ENCODE assay signal across 16 cellular contexts in genomic region chr1:116971965-116972675, GRCh38. TPM values are rescaled to one million over a fixed set of nuclear protein-coding genes. Genes with fewer than 3 reads are reported as not detected.
DNase-seq lines count a peak whose midpoint lies in the region; ATAC-seq and TF ChIP-seq lines count a peak whose summit lies in the region.
"Had no signal": no experiment of that assay in that cellular context is flagged by ENCODE, and none has a peak within 500 bp of the region (broad histone marks: within the 10 kb centered on the region; RNA-seq: fewer than 3 reads in every experiment).

No MANE protein-coding gene starts in this region.

- ATAC-seq in left ventricle myocardium superior (peak; percentile 85), right lobe of liver (no peak)

- CTCF ChIA-PET in mammary epithelial cell (lab: Charles Lee; ENCODE audit: low non-redundant PET) = no interaction called here

- H2AFZ ChIP-seq in mammary epithelial cell (ENCODE audit: low read depth, low read length) = no peak overlapping the region

- WGBS in mammary epithelial cell (ENCODE audit: low coverage, missing lambda C conversion rate) = 61% methylated on average over 6 of the region's 6 CpGs
- whole genome bisulfite sequencing in suprapubic skin = 72% methylated on average over 6 of the region's 6 CpGs
- 96% methylated on average over 6 of the region's 6 CpGs; no CpG with 5 or more reads in 1 of the 2 experiments for WGBS in endodermal cell (ENCODE audit: insufficient coverage in 1 of 2, insufficient read length in 1 of 2), 2 experiments
- WGBS in right lobe of liver (ENCODE audit: insufficient coverage, low coverage, low lambda C conversion rate, missing lambda C conversion rate) = 93% methylated on average over 5 of the region's 6 CpGs

- H3K27ac ChIP-seq in SJCRH30 = peak overlapping the region; percentile 62
- peak overlapping the region; percentile 36 for H3K27ac ChIP-seq in mammary epithelial cell (ENCODE audit: insufficient read depth, low read depth, low read length)
- no peak overlapping the region for H3K27ac ChIP-seq in suprapubic skin
- no peak overlapping the region for H3K27ac ChIP-seq in endodermal cell (ENCODE audit: low read depth, low read length)
- no peak overlapping the region for H3K27ac ChIP-seq in right lobe of liver
- H3K27ac ChIP-seq: coronary artery, SJSA1 had no signal

- no peaks in the 10 kb centered on the region for H3K27me3 Mint-ChIP-seq in endodermal cell (ENCODE audit: insufficient read depth)

- TF ChIP-seq CTCF in mammary epithelial cell (conservative IDR thresholded peaks at IDR 0.05 in 1 of 2, IDR thresholded peaks at IDR 0.05 in 1 of 2; ENCODE audit: extremely low read depth in 1 of 2, insufficient read depth in 1 of 2, low read depth in 1 of 2, low read length in 2 of 2) (no peak), suprapubic skin (IDR thresholded peaks at IDR 0.05) (no peak), endodermal cell (conservative IDR thresholded peaks at IDR 0.05) (no peak), right lobe of liver (IDR thresholded peaks at IDR 0.05) (no peak)

- no peak overlapping the region for H3K9ac ChIP-seq in mammary epithelial cell (ENCODE audit: insufficient read depth, low read length)
- no peak overlapping the region for H3K9ac ChIP-seq in skeletal muscle satellite cell (ENCODE audit: low read depth, low read length)
- no peak overlapping the region for H3K9ac ChIP-seq in endodermal cell (ENCODE audit: extremely low read depth, low read length, poor library complexity, severe bottlenecking)

- no peaks in the 10 kb centered on the region for H3K4me1 Mint-ChIP-seq in endodermal cell

- peaks cover 67% of the 10 kb centered on the region for H3K36me3 Mint-ChIP-seq in endodermal cell (ENCODE audit: low read depth)

- TF ChIP-seq EP300 in suprapubic skin (IDR thresholded peaks at IDR 0.05) = no peak

- peaks cover 48% of the 10 kb centered on the region for H3K9me3 Mint-ChIP-seq in endodermal cell

- H3K27me3 ChIP-seq in SJCRH30 (no peaks in the 10 kb centered on the region), mammary epithelial cell (ENCODE audit: insufficient read depth, low read length) (no peaks in the 10 kb centered on the region), skeletal muscle satellite cell (ENCODE audit: control insufficient read depth, insufficient read depth, low read length) (no peaks in the 10 kb centered on the region), suprapubic skin (no peaks in the 10 kb centered on the region), endodermal cell (ENCODE audit: control insufficient read depth, insufficient read depth, low read length, poor library complexity, severe bottlenecking) (no peaks in the 10 kb centered on the region), right lobe of liver (no peaks in the 10 kb centered on the region)
- H3K27me3 ChIP-seq: SJSA1 had no signal

- H3K79me2 ChIP-seq in mammary epithelial cell (ENCODE audit: insufficient read depth, low read length) = peaks cover 36% of the 10 kb centered on the region

- peak overlapping the region; percentile 21 for H3K4me2 ChIP-seq in mammary epithelial cell (ENCODE audit: insufficient read depth, low read depth, low read length)
- peak overlapping the region; percentile 18 for H3K4me2 ChIP-seq in skeletal muscle satellite cell (ENCODE audit: low read length)

- dilution Hi-C loops in mammary epithelial cell (cut with HindIII; ENCODE audit: low sequenced_read_pairs) = no loop called here

- no peak overlapping the region for H3K27ac Mint-ChIP-seq in endodermal cell

- TF ChIP-seq POLR2A in suprapubic skin (IDR thresholded peaks at IDR 0.05) (no peak), right lobe of liver (IDR thresholded peaks at IDR 0.05) (no peak)

- peak; percentile 65 to 72 for DNase-seq in SJCRH30
- no peak for DNase-seq in mammary epithelial cell
- DNase-seq in left ventricle myocardium superior = peak; percentile 44
- DNase-seq in suprapubic skin (ENCODE audit: low spot score in 2 of 2) = no peak
- DNase-seq in endodermal cell = no peak
- no peak for DNase-seq in DMS79 (lab: John Stamatoyannopoulos, UW)
- no peak for DNase-seq in right lobe of liver
- DNase-seq: activated CD4-positive, alpha-beta T cell treated with anti-CD3 and anti-CD28 coated beads, Interleukin-2, amount 50 U/mL, for 4 hours; activated T-cell treated with anti-CD3 and anti-CD28 coated beads, Interleukin-2, amount 50 U/mL, for 48 hours; stimulated activated naive CD4-positive, alpha-beta T cell had no signal

- no peak overlapping the region for H3K4me3 Mint-ChIP-seq in endodermal cell

- no peaks in the 10 kb centered on the region for H4K20me1 ChIP-seq in mammary epithelial cell (ENCODE audit: insufficient read depth, low read length)

- in situ Hi-C loops in mammary epithelial cell (cut with MboI; ENCODE audit: low sequenced_read_pairs in 2 of 2) = no loop called here

- H3K4me3 ChIP-seq in SJCRH30 (no peak overlapping the region), mammary epithelial cell (replicated peaks in 1 of 3; ENCODE audit: insufficient read depth in 1 of 3, low read depth in 2 of 3, low read length in 3 of 3) (no peak overlapping the region), skeletal muscle satellite cell (ENCODE audit: low read length) (no peak overlapping the region), suprapubic skin (no peak overlapping the region), endodermal cell (ENCODE audit: low read length) (no peak overlapping the region), right lobe of liver (no peak overlapping the region)
- H3K4me3 ChIP-seq: coronary artery, lung, SJSA1, skin epidermis had no signal

- intact Hi-C loops in mammary epithelial cell (cut with micrococcal nuclease) (no loop called here), left ventricle myocardium superior (cut with micrococcal nuclease) (no loop called here), right lobe of liver (cut with DNase I) (no loop called here)

- no TSS peak for BruUV-seq in mammary epithelial cell (replicated peaks; lab: Mats Ljungman, UMichigan)

- H3K9me3 ChIP-seq in SJCRH30 (replicated peaks) (peaks cover 8% of the 10 kb centered on the region; the same call in 1 of the 2 replicates), mammary epithelial cell (replicated peaks; ENCODE audit: insufficient read depth, low read length) (no peaks in the 10 kb centered on the region), skeletal muscle satellite cell (replicated peaks; ENCODE audit: low read length) (no peaks in the 10 kb centered on the region), suprapubic skin (no peaks in the 10 kb centered on the region), endodermal cell (ENCODE audit: control insufficient read depth, low read length) (peaks cover 32% of the 10 kb centered on the region), right lobe of liver (no peaks in the 10 kb centered on the region)
- H3K9me3 ChIP-seq: SJSA1 had no signal

- peaks cover 29% of the 10 kb centered on the region for H3K4me1 ChIP-seq in SJCRH30
- H3K4me1 ChIP-seq in mammary epithelial cell (ENCODE audit: insufficient read depth, low read length) = peaks cover 15% of the 10 kb centered on the region
- peaks cover 14% of the 10 kb centered on the region for H3K4me1 ChIP-seq in skeletal muscle satellite cell (ENCODE audit: control insufficient read depth, insufficient read depth, low read length)
- peaks cover 12% of the 10 kb centered on the region for H3K4me1 ChIP-seq in suprapubic skin
- no peaks in the 10 kb centered on the region for H3K4me1 ChIP-seq in endodermal cell (ENCODE audit: control insufficient read depth, insufficient read depth, low read length)
- H3K4me1 ChIP-seq in right lobe of liver = no peaks in the 10 kb centered on the region
- H3K4me1 ChIP-seq: SJSA1 had no signal

- peaks cover 48% of the 10 kb centered on the region for H3K36me3 ChIP-seq in SJCRH30
- peaks cover 17% of the 10 kb centered on the region for H3K36me3 ChIP-seq in mammary epithelial cell (ENCODE audit: insufficient read depth, low read length)
- H3K36me3 ChIP-seq in skeletal muscle satellite cell (ENCODE audit: insufficient read depth, low read length) = no peaks in the 10 kb centered on the region
- peaks cover 20% of the 10 kb centered on the region for H3K36me3 ChIP-seq in suprapubic skin
- peaks cover 39% of the 10 kb centered on the region for H3K36me3 ChIP-seq in endodermal cell (ENCODE audit: control insufficient read depth, insufficient read depth, low read length)
- H3K36me3 ChIP-seq in right lobe of liver = peaks cover 0 to under 1% (median 0%) of the 10 kb centered on the region in 4 donors
- H3K36me3 ChIP-seq: SJSA1 had no signal

RNA-seq across cellular contexts. Expression of gene CD101, which starts 29.4 kb away (rescaled TPM):
- 1.7 and 2.3 TPM in 2 replicates for total RNA-seq in SJCRH30 (2014; rRNA removed; shearing (Covaris generic))
- total RNA-seq in mammary epithelial cell (1 to 10 TPM in 1 of 2 donors, under 1 TPM in 1; 0.50 to 1.1 TPM), left ventricle myocardium superior (0.45 TPM), suprapubic skin (1 to 10 TPM; 1.2 to 5.3 (median 2.8) TPM), endodermal cell (1 to 10 TPM in 1 of 2 donors, under 1 TPM in 1; 0.97 to 1.4 TPM), right lobe of liver (1 to 10 TPM in 1 of 6 experiments, under 1 TPM in 5; 0.12 to 1.9 (median 0.49) TPM)
- polyA plus RNA-seq in mammary epithelial cell = 0.15 TPM
- 2.0 TPM for polyA minus RNA-seq in mammary epithelial cell
- total RNA-seq in skeletal muscle satellite cell (2012; rRNA removed) = 0.22 TPM in 1 of 2 replicates, not detected in the other
- 1.4 TPM for polyA plus RNA-seq in endodermal cell (2013, experiment 1 of 2)
- 0.66 TPM for polyA plus RNA-seq in endodermal cell (2013, experiment 2 of 2)
- total RNA-seq: fibroblast of lung had no signal
- polyA plus RNA-seq: fibroblast of lung had no signal

Comparison
In these comparisons a context has a peak if more than half of its experiments do, and no peak if none do; other contexts are left out.
1. DNase-seq: peak in SJCRH30 (2 of 2) and left ventricle myocardium superior (single experiment); none in mammary epithelial cell (single experiment), suprapubic skin (0 of 2), endodermal cell (single experiment), DMS79 (single experiment) and right lobe of liver (0 of 3).
2. H3K27ac ChIP-seq: peak in SJCRH30 (single experiment) and mammary epithelial cell (single experiment); none in suprapubic skin (single experiment), endodermal cell (single experiment) and right lobe of liver (0 of 3).